19 cellular contexts compared by ENCODE assay signal in the genomic region with DNA sequence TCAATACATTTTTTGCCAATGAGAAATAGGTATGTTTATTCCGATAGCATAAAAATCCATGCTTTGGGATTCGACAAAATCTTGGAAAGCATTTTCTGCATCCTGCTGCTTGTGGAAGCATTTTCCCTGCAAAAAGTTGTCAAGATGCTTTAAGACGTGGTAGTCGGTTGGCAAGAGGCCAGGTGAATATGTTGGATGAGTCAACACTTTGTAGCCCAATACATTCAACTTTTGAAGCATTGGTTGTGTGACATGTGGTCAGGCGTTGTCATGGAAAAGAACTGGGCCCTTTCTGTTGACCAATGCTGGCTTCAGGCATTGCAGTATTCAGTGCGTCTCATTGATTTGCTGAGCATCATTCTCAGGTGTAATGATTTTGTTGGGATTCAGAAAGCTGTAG.
DNase-seq lines count a peak whose midpoint lies in the region; TF ChIP-seq lines count a peak whose summit lies in the region.
"Had no signal": no experiment of that assay in that cellular context is flagged by ENCODE, and none has a peak within 500 bp of the region (broad histone marks: within the 10 kb centered on the region; RNA-seq: fewer than 3 reads in every experiment).

No MANE protein-coding gene starts in this region.

- H3K36me3 ChIP-seq in breast epithelium (no peaks in the 10 kb centered on the region), fibroblast of lung (ENCODE audit: control insufficient read depth, insufficient read depth, low read length) (no peaks in the 10 kb centered on the region), suprapubic skin (no peaks in the 10 kb centered on the region)
- H3K36me3 ChIP-seq: SJSA1 had no signal

- no peaks in the 10 kb centered on the region for H3K36me3 Mint-ChIP-seq in MCF 10A (ENCODE audit: insufficient read depth, unreplicated experiment)

- no peak overlapping the region for H3K9ac ChIP-seq in fibroblast of lung (ENCODE audit: insufficient read depth, low read length)

- CTCF ChIA-PET in MCF 10A (lab: Yijun Ruan, JAX): no interaction called here

- 82% methylated on average over 6 of the region's 6 CpGs for WGBS in suprapubic skin

- no peak overlapping the region for H3K27ac Mint-ChIP-seq in MCF 10A (ENCODE audit: low read depth, unreplicated experiment)
- H3K27ac Mint-ChIP-seq: HFFc6 had no signal

- H2AFZ ChIP-seq in fibroblast of lung (ENCODE audit: low read length): no peak overlapping the region

- H3K27me3 Mint-ChIP-seq in MCF 10A (ENCODE audit: insufficient read depth, unreplicated experiment): no peaks in the 10 kb centered on the region

- no peak for TF ChIP-seq POLR2A in breast epithelium (IDR thresholded peaks at IDR 0.05)
- no peak for TF ChIP-seq POLR2A in suprapubic skin (IDR thresholded peaks at IDR 0.05)

- no peaks in the 10 kb centered on the region for H4K20me1 ChIP-seq in fibroblast of lung (ENCODE audit: control insufficient read depth, extremely low read depth, insufficient read depth, low read length)

- no peaks in the 10 kb centered on the region for H3K4me1 Mint-ChIP-seq in MCF 10A (ENCODE audit: insufficient read depth, unreplicated experiment)

- TF ChIP-seq CTCF in MCF 10A (IDR thresholded peaks at IDR 0.05; ENCODE audit: unreplicated experiment): no peak
- TF ChIP-seq CTCF in breast epithelium (IDR thresholded peaks at IDR 0.05): no peak
- no peak for TF ChIP-seq CTCF in fibroblast of lung (conservative IDR thresholded peaks at IDR 0.05 in 1 of 2, IDR thresholded peaks at IDR 0.05 in 1 of 2; ENCODE audit: low read depth in 1 of 2, low read length in 2 of 2)
- no peak for TF ChIP-seq CTCF in suprapubic skin (IDR thresholded peaks at IDR 0.05)

- peaks cover 7% of the 10 kb centered on the region for H3K9me3 Mint-ChIP-seq in MCF 10A (ENCODE audit: unreplicated experiment)

- H3K27me3 ChIP-seq in breast epithelium (no peaks in the 10 kb centered on the region), fibroblast of lung (ENCODE audit: control insufficient read depth, insufficient read depth, low read length) (no peaks in the 10 kb centered on the region), suprapubic skin (no peaks in the 10 kb centered on the region)
- H3K27me3 ChIP-seq: SJSA1 had no signal

- H3K4me3 ChIP-seq in breast epithelium (no peak overlapping the region), fibroblast of lung (replicated peaks in 1 of 4; ENCODE audit: control extremely low read depth in 1 of 4, insufficient read depth in 1 of 4, low read depth in 3 of 4, low read length in 4 of 4) (no peak overlapping the region), suprapubic skin (no peak overlapping the region)
- H3K4me3 ChIP-seq: SJSA1 had no signal

- H3K27ac ChIP-seq in breast epithelium (no peak overlapping the region), fibroblast of lung (ENCODE audit: insufficient read depth, low read length) (no peak overlapping the region), suprapubic skin (no peak overlapping the region)
- H3K27ac ChIP-seq: SJSA1 had no signal

- no peak overlapping the region for H3K4me2 ChIP-seq in fibroblast of lung (ENCODE audit: extremely low read depth, insufficient read depth, low read length)

- BruUV-seq in MCF 10A (replicated peaks; lab: Mats Ljungman, UMichigan): no TSS peak

- POLR2A ChIA-PET in MCF 10A (lab: Yijun Ruan, JAX): no interaction called here

- H3K79me2 ChIP-seq in fibroblast of lung (ENCODE audit: control insufficient read depth, insufficient read depth, low read length): no peaks in the 10 kb centered on the region

- no peak overlapping the region for H3K4me3 Mint-ChIP-seq in MCF 10A (ENCODE audit: unreplicated experiment)
- H3K4me3 Mint-ChIP-seq: HFFc6 had no signal

- no peak for TF ChIP-seq EP300 in suprapubic skin (IDR thresholded peaks at IDR 0.05)

- DNase-seq in MCF 10A (ENCODE audit: unreplicated experiment) (peak; percentile 75), breast epithelium (ENCODE audit: low spot score in 2 of 2) (no peak), RPMI7951 (ENCODE audit: low read depth) (peak; percentile 18), fibroblast of lung (ENCODE audit: low read depth in 2 of 2) (peak; percentile 49 to 79), NCI-H748 (lab: John Stamatoyannopoulos, UW; ENCODE audit: unreplicated experiment) (no peak), posterior vena cava (ENCODE audit: low spot score) (no peak), suprapubic skin (ENCODE audit: low spot score in 2 of 2) (no peak)
- no peak for DNase-seq in activated CD4-positive, alpha-beta T cell treated with anti-CD3 and anti-CD28 coated beads for 48 hours
- DNase-seq: 8988T, C1 segment of cervical spinal cord, Caco-2, GOT3, HFFc6, KG1, NCI-H187 treated with DMSO at 0.1 percent for 48 hours, NCI-H2171 treated with DMSO at 0.1 percent for 48 hours, NCI-H510A, RPMI8226 had no signal

- H3K9me3 ChIP-seq in breast epithelium (no peaks in the 10 kb centered on the region), fibroblast of lung (ENCODE audit: control insufficient read depth, insufficient read depth, low read depth, low read length) (no peaks in the 10 kb centered on the region), suprapubic skin (no peaks in the 10 kb centered on the region)
- H3K9me3 ChIP-seq: Caco-2, SJSA1 had no signal

- intact Hi-C loops in MCF 10A (cut with micrococcal nuclease) (no loop called here), breast epithelium (cut with DNase I; ENCODE audit: low total_unique reads) (no loop called here), posterior vena cava (cut with DNase I) (no loop called here)

- H3K4me1 ChIP-seq in breast epithelium: no peaks in the 10 kb centered on the region
- H3K4me1 ChIP-seq in fibroblast of lung (ENCODE audit: control insufficient read depth, extremely low read depth, insufficient read depth, low read length): no peaks in the 10 kb centered on the region
- no peaks in the 10 kb centered on the region for H3K4me1 ChIP-seq in suprapubic skin
- H3K4me1 ChIP-seq: Caco-2, SJSA1 had no signal

Comparison
In these comparisons a context has a peak if more than half of its experiments do, and no peak if none do; other contexts are left out.
1. DNase-seq: peak in MCF 10A (single experiment), RPMI7951 (single experiment) and fibroblast of lung (2 of 2); none in breast epithelium (0 of 2), NCI-H748 (single experiment), posterior vena cava (single experiment), suprapubic skin (0 of 2) and activated CD4-positive, alpha-beta T cell treated with anti-CD3 and anti-CD28 coated beads for 48 hours (single experiment).